ENCODE assay signal across 23 cellular contexts in the genomic region with DNA sequence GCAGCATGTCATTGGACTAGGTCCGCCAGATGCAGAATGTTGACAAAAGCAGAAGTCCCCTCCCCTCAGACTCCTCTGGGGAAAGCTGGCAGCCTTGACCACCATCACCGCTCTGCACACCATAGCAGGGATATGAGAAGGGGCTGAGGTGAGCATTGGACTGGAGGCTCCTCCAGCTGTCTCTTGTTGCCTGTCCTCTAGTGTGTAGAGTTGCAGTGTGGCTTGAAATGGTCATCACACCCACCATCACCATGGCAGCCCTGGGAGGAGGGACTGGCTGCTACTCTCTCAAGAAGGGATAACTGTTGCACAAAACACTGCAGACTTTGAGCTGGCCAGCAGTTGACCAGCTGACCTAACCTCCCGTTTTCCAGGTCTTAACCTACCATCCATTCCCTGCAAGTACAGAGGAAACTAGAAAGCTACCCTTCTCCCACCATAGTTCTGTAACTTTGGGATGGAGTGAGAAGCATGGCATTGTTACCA. TPM values are rescaled to one million over a fixed set of nuclear protein-coding genes. Genes with fewer than 3 reads are reported as not detected.
A peak's percentile ranks its signal among the peaks of the same experiment; 100 is the strongest.
DNase-seq lines count a peak whose midpoint lies in the region; ATAC-seq and TF ChIP-seq lines count a peak whose summit lies in the region.
"Had no signal": no experiment of that assay in that cellular context is flagged by ENCODE, and none has a peak within 500 bp of the region (broad histone marks: within the 10 kb centered on the region; RNA-seq: fewer than 3 reads in every experiment).

No MANE protein-coding gene starts in this region.

- H3K4me3 ChIP-seq in OCI-LY3 (ENCODE audit: low read length) (no peak overlapping the region), endodermal cell (ENCODE audit: low read length) (no peak overlapping the region), liver (ENCODE audit: low read depth in 1 of 3, low read length in 3 of 3) (no peak overlapping the region), mucosa of descending colon (no peak overlapping the region)
- H3K4me3 ChIP-seq: A549; BLaER1 treated with 17β-estradiol and CSF1 and Interleukin-3, amounts not matched to agents 10 nM and 100 nM; HAP-1 had no signal

- no peak overlapping the region for H3K27ac Mint-ChIP-seq in endodermal cell
- H3K27ac Mint-ChIP-seq: CD14-positive monocyte; CD4-positive, alpha-beta T cell; CD8-positive, alpha-beta memory T cell; HFFc6 had no signal

- H3K9me3 ChIP-seq in OCI-LY3 (ENCODE audit: insufficient read depth, low read length) (no peaks in the 10 kb centered on the region), endodermal cell (ENCODE audit: control insufficient read depth, low read length) (no peaks in the 10 kb centered on the region), liver (ENCODE audit: control insufficient read depth in 4 of 4, low read length in 3 of 4) (no peaks in the 10 kb centered on the region), mucosa of descending colon (no peaks in the 10 kb centered on the region)
- H3K9me3 ChIP-seq: A549; BE2C; BLaER1 treated with 17β-estradiol and CSF1 and Interleukin-3, amounts not matched to agents 10 nM and 100 nM; HAP-1 had no signal

- intact Hi-C loops in mucosa of descending colon (cut with DNase I, micrococcal nuclease), result no loop called here

- peak overlapping the region; percentile 36; the same call in 1 of the 2 replicates for H3K4me2 ChIP-seq in OCI-LY3 (ENCODE audit: low read length)
- H3K4me2 ChIP-seq: A549; BLaER1 treated with 17β-estradiol and CSF1 and Interleukin-3, amounts not matched to agents 10 nM and 100 nM had no signal

- no peak for TF ChIP-seq RAD21 in liver (IDR thresholded peaks at IDR 0.05)

- WGBS in endodermal cell (ENCODE audit: insufficient coverage in 1 of 2, insufficient read length in 1 of 2), 2 experiments, result 93 to 100% methylated on average over 1 to 3 of the region's 3 CpGs
- 73% methylated on average over 3 of the region's 3 CpGs for WGBS in liver

- no peaks in the 10 kb centered on the region for H3K36me3 Mint-ChIP-seq in endodermal cell (ENCODE audit: low read depth)
- H3K36me3 Mint-ChIP-seq: CD14-positive monocyte; CD8-positive, alpha-beta memory T cell had no signal

- peaks cover 16% of the 10 kb centered on the region for H3K79me2 ChIP-seq in OCI-LY3 (ENCODE audit: low read length)

- no peaks in the 10 kb centered on the region for H3K4me1 Mint-ChIP-seq in endodermal cell
- H3K4me1 Mint-ChIP-seq: CD14-positive monocyte; CD8-positive, alpha-beta memory T cell had no signal

- no peaks in the 10 kb centered on the region for H4K20me1 ChIP-seq in OCI-LY3 (ENCODE audit: insufficient read depth, low read length)
- H4K20me1 ChIP-seq: BLaER1 treated with 17β-estradiol and CSF1 and Interleukin-3, amounts not matched to agents 10 nM and 100 nM had no signal

- no peak overlapping the region for H2AFZ ChIP-seq in OCI-LY3 (ENCODE audit: low read depth, low read length)

- no peaks in the 10 kb centered on the region for H3K27me3 Mint-ChIP-seq in endodermal cell (ENCODE audit: insufficient read depth)

- no peaks in the 10 kb centered on the region for H3K27me3 ChIP-seq in OCI-LY3 (ENCODE audit: low read depth, low read length)
- no peaks in the 10 kb centered on the region for H3K27me3 ChIP-seq in endodermal cell (ENCODE audit: control insufficient read depth, insufficient read depth, low read length, poor library complexity, severe bottlenecking)
- no peaks in the 10 kb centered on the region for H3K27me3 ChIP-seq in liver (ENCODE audit: control insufficient read depth in 4 of 4, insufficient read depth in 4 of 4, low read length in 3 of 4)
- H3K27me3 ChIP-seq: BE2C; BLaER1 treated with 17β-estradiol and CSF1 and Interleukin-3, amounts not matched to agents 10 nM and 100 nM had no signal

- H3K4me3 Mint-ChIP-seq in endodermal cell, result no peak overlapping the region
- H3K4me3 Mint-ChIP-seq: CD14-positive monocyte; CD4-positive, alpha-beta T cell; CD8-positive, alpha-beta memory T cell; HFFc6 had no signal

- DNase-seq in endodermal cell, result peak; percentile 40
- no peak for DNase-seq in SW480 (ENCODE audit: low spot score)
- no peak for DNase-seq in mucosa of descending colon
- DNase-seq: 8988T; ACHN; AML-193; Calu3; CD4-positive, alpha-beta T cell; CD8-positive, alpha-beta memory T cell; COR-L47; DMS53; DMS79 treated with DMSO at 0.1 percent for 48 hours; GF-D8; GOT3 had no signal

- H3K4me1 ChIP-seq in OCI-LY3 (ENCODE audit: low read length) (peaks cover 27% of the 10 kb centered on the region), endodermal cell (ENCODE audit: control insufficient read depth, insufficient read depth, low read length) (no peaks in the 10 kb centered on the region), liver (ENCODE audit: control insufficient read depth in 4 of 4, insufficient read depth in 4 of 4, low read length in 3 of 4) (peaks cover 15 to 73% (median 55%) of the 10 kb centered on the region in 4 donors), mucosa of descending colon (ENCODE audit: low read depth) (no peaks in the 10 kb centered on the region)
- H3K4me1 ChIP-seq: A549; BE2C; BLaER1 treated with 17β-estradiol and CSF1 and Interleukin-3, amounts not matched to agents 10 nM and 100 nM; HAP-1 had no signal

- no peaks in the 10 kb centered on the region for H3K9me3 Mint-ChIP-seq in endodermal cell
- H3K9me3 Mint-ChIP-seq: CD4-positive, alpha-beta T cell; CD8-positive, alpha-beta memory T cell; HFFc6 had no signal

- H3K36me3 ChIP-seq in OCI-LY3 (replicated peaks; ENCODE audit: low read depth, low read length) (no peaks in the 10 kb centered on the region), endodermal cell (ENCODE audit: control insufficient read depth, insufficient read depth, low read length) (no peaks in the 10 kb centered on the region), liver (ENCODE audit: control insufficient read depth in 4 of 4, insufficient read depth in 3 of 4, low read depth in 1 of 4, low read length in 3 of 4) (peaks cover 0 to 3% (median 1%) of the 10 kb centered on the region in 4 donors), mucosa of descending colon (ENCODE audit: low read depth) (no peaks in the 10 kb centered on the region)
- H3K36me3 ChIP-seq: BE2C; BLaER1 treated with 17β-estradiol and CSF1 and Interleukin-3, amounts not matched to agents 10 nM and 100 nM; HAP-1 had no signal

- H3K9ac ChIP-seq in OCI-LY3 (ENCODE audit: low read length) (no peak overlapping the region), endodermal cell (ENCODE audit: extremely low read depth, low read length, poor library complexity, severe bottlenecking) (no peak overlapping the region), liver (ENCODE audit: low read depth in 1 of 2, low read length in 2 of 2) (no peak overlapping the region)
- H3K9ac ChIP-seq: BLaER1 treated with 17β-estradiol and CSF1 and Interleukin-3, amounts not matched to agents 10 nM and 100 nM had no signal

- TF ChIP-seq CTCF in OCI-LY3 (IDR thresholded peaks at IDR 0.05; ENCODE audit: low read depth, low read length) (no peak), endodermal cell (conservative IDR thresholded peaks at IDR 0.05) (no peak), liver (IDR thresholded peaks at IDR 0.05; ENCODE audit: low read depth, low read length, missing input control) (no peak), mucosa of descending colon (IDR thresholded peaks at IDR 0.05) (no peak)

- ATAC-seq in mucosa of descending colon (no peak), GM19324 (IDR thresholded peaks at IDR 0.05; ENCODE audit: low FRiP score, unreplicated experiment) (no peak)

- no peak overlapping the region for H3K27ac ChIP-seq in OCI-LY3 (ENCODE audit: low read length)
- no peak overlapping the region for H3K27ac ChIP-seq in endodermal cell (ENCODE audit: low read depth, low read length)
- H3K27ac ChIP-seq in liver (ENCODE audit: low read depth in 1 of 2, low read length in 2 of 2), result peak overlapping the region in 1 of 2 donors; percentile 77
- H3K27ac ChIP-seq: A549; BLaER1 treated with 17β-estradiol and CSF1 and Interleukin-3, amounts not matched to agents 10 nM and 100 nM had no signal

TF ChIP-seq in liver, 16 proteins besides CTCF, POLR2A, EP300 and RAD21:
- TF ChIP-seq, protein P1, sequence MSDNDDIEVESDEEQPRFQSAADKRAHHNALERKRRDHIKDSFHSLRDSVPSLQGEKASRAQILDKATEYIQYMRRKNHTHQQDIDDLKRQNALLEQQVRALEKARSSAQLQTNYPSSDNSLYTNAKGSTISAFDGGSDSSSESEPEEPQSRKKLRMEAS (IDR thresholded peaks at IDR 0.05), result no peak
- TF ChIP-seq HNF4A (conservative IDR thresholded peaks at IDR 0.05), result peak; percentile 39 to 44
TF ChIP-seq in liver: peak in this region for 1.

RNA-seq across cellular contexts. Expression of a gene that starts 38.3 kb away (rescaled TPM):
- total RNA-seq in endodermal cell (not detected), liver (10 to 100 TPM in 1 of 2 donors, 1 to 10 TPM in 1; 8.0 to 59.3 TPM), mucosa of descending colon (10 to 100 TPM in 1 of 3 donors, 1 to 10 TPM in 2; 1.3 to 34.9 (median 3.5) TPM)
- 0.11 TPM for polyA plus RNA-seq in endodermal cell (2013, experiment 1 of 2)
- 0.21 TPM for polyA plus RNA-seq in endodermal cell (2013, experiment 2 of 2)
- 10 to 100 TPM; 23.5 to 25.7 TPM for polyA plus RNA-seq in liver
- total RNA-seq: HFFc6 had no signal
- polyA plus RNA-seq: CD14-positive monocyte had no signal
